Comparison of ENCODE assay signal across 28 cellular contexts in genomic region chr4:90084967-90085295, GRCh38. TPM values are rescaled to one million over a fixed set of nuclear protein-coding genes. Genes with fewer than 3 reads are reported as not detected.
"Had no signal": no experiment of that assay in that cellular context is flagged by ENCODE, and none has a peak within 500 bp of the region (broad histone marks: within the 10 kb centered on the region; RNA-seq: fewer than 3 reads in every experiment).

No MANE protein-coding gene starts in this region.

- H3K9me3 ChIP-seq: Peyer's patch, SJCRH30 had no signal

- DNase-seq: activated CD4-positive, alpha-beta T cell treated with anti-CD3 and anti-CD28 coated beads for 48 hours; activated CD4-positive, alpha-beta T cell treated with anti-CD3 and anti-CD28 coated beads, Interleukin-2, amount 50 U/mL, for 4 hours; activated CD4-positive, CD25-positive, alpha-beta regulatory T cell treated with anti-CD3 and anti-CD28 coated beads, Interleukin-2, amount 50 U/mL, for 72 hours; activated CD8-positive, alpha-beta memory T cell treated with anti-CD3 and anti-CD28 coated beads, Interleukin-2, amount 50 U/mL, for 48 hours; activated CD8-positive, alpha-beta T cell treated with anti-CD3 and anti-CD28 coated beads, Interleukin-2, amount 10 ng/mL, durations not matched to agents 7 days and 5 days; activated naive CD4-positive, alpha-beta T cell treated with anti-CD3 and anti-CD28 coated beads, Interleukin-2, amount 50 U/mL, for 16 hours; activated T-cell treated with anti-CD3 and anti-CD28 coated beads, Interleukin-2, amount 50 U/mL, for 1 hour; aorta; central memory CD4-positive, alpha-beta T cell; KBM-7; NCI-H1048; NCI-H146; NCI-H1930; NCI-H2171 treated with DMSO at 0.1 percent for 48 hours; NCI-H226; NCI-H526; NCI-H774; Peyer's patch; Right ventricle myocardium superior; SJCRH30; T-helper 17 cell; T-helper 9 cell had no signal

- H3K27me3 Mint-ChIP-seq: T-helper 17 cell had no signal

- H3K4me3 Mint-ChIP-seq: activated CD8-positive, alpha-beta T cell treated with anti-CD3 and anti-CD28 coated beads, Interleukin-2, amount 10 ng/mL, durations not matched to agents 7 days and 5 days; T-helper 17 cell; WTC11 had no signal

- H3K4me1 ChIP-seq: Peyer's patch had no signal

- H3K27ac ChIP-seq: Peyer's patch, RWPE1, SJCRH30 had no signal

- H3K27ac Mint-ChIP-seq: activated CD8-positive, alpha-beta T cell treated with anti-CD3 and anti-CD28 coated beads, Interleukin-2, amount 10 ng/mL, durations not matched to agents 7 days and 5 days; T-helper 17 cell; WTC11 had no signal

- H3K4me3 ChIP-seq: Peyer's patch, SJCRH30 had no signal

- H3K36me3 Mint-ChIP-seq: WTC11 had no signal

- H3K27me3 ChIP-seq: Peyer's patch, SJCRH30 had no signal

- H3K36me3 ChIP-seq: Peyer's patch, SJCRH30 had no signal

- ATAC-seq: activated CD8-positive, alpha-beta T cell treated with anti-CD3 and anti-CD28 coated beads, Interleukin-2, amount 10 ng/mL, durations not matched to agents 7 days and 5 days; SK-N-SH treated with all-trans-retinoic acid at 6 μM for 48 hours; T-helper 17 cell; WTC11 had no signal

RNA-seq across cellular contexts. Expression of gene CCSER1, which starts 42.3 kb away (rescaled TPM):
- total RNA-seq: activated CD8-positive, alpha-beta T cell treated with anti-CD3 and anti-CD28 coated beads, Interleukin-2, amount 10 ng/mL, durations not matched to agents 7 days and 5 days; chondrocyte; LHCN-M2; M059J had no signal
